Comparison of ENCODE assay signal across 10 cellular contexts in the genomic region with DNA sequence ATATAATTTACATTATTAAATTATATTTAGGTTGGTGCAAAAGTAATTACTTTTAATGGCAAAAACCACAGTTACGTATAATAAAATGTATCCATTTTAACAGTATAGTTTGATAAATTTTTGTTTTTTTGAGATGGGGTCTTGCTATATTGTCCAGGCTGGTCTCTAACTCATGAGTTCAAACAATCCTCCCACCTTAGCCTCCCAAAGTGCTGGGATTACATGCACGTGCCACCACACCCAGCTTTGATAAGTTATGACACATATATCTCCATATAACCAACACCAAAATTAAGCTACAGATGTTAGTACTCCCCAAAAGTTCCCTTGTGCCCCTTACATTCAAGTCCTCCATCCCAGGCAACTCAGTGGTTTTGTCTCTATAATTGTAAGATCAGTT.
"Had no signal": no experiment of that assay in that cellular context is flagged by ENCODE, and none has a peak within 500 bp of the region (broad histone marks: within the 10 kb centered on the region; RNA-seq: fewer than 3 reads in every experiment).

No MANE protein-coding gene starts in this region.

- H3K36me3 ChIP-seq: HAP-1 had no signal

- H3K4me3 ChIP-seq: GM23248, GM23338, HAP-1 had no signal

- H2AFZ ChIP-seq: GM23248, GM23338 had no signal

- H3K27ac ChIP-seq: GM23248 had no signal

- H3K9me3 ChIP-seq: HAP-1 had no signal

- FAIRE-seq: H1 had no signal

- H3K9ac ChIP-seq: GM23248 had no signal

- H3K4me2 ChIP-seq: GM23338 had no signal

- ATAC-seq: GM23338, HCT116 had no signal

- DNase-seq: GM23248, GOT3, H7, H9, HCEC 1CT, HFFc6 had no signal
